ENCODE assay signal across 1 cellular context in the genomic region with DNA sequence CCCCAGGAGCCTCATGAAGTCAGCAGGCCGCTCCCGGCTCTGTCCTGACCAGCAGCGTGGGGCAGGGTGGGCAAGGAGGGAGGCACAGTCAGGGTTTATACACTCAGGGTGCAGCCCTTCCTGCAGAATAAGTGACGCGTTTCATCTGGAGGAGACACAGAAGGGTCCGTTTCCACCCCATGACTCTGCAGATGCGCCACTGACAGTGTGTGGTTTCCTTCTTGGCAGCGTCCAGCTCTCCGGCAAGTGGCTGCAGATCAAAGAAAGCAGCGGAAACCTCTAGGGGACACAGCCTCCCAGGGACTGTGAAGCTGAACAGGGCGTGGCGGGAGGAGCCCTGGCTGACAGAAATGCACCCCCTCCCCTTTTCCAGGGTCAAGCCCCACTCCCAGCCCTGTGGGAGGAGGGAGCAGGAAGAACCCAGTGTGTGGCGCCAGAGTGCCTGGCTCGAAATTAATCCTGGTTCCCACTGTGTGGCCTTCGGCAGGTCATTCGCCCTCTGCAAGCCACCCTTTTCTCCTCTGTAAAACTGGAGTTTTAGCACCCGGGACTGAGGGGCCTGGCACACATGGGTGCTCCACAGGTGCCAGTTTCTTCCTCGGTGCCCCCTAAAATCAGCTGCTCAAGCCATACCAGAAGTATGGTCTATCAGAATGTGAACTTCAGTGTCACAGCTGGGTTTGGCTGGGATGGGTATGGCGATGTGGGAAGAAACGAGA.
A peak's percentile ranks its signal among the peaks of the same experiment; 100 is the strongest.
TF ChIP-seq lines count a peak whose summit lies in the region.

No MANE protein-coding gene starts in this region.

TF ChIP-seq in HepG2, 621 proteins besides CTCF, POLR2A, EP300 and RAD21 (continued from another document and continues in another):
- TF ChIP-seq ZNF343 (CRISPR knock-in tag; IDR thresholded peaks at IDR 0.05) (peak; percentile 93; the same call in 1 of the 2 replicates), AGO2 (optimal IDR thresholded peaks at IDR 0.05; ENCODE audit: low read depth, low read length) (peak; percentile 69), CENPT (CRISPR knock-in tag; IDR thresholded peaks at IDR 0.05; ENCODE audit: low read depth) (no peak), ERF (CRISPR knock-in tag; IDR thresholded peaks at IDR 0.05) (peak; percentile 83), NR2F2 (IDR thresholded peaks at IDR 0.05; ENCODE audit: borderline replicate concordance, low read depth) (no peak), GATAD2A (CRISPR knock-in tag; IDR thresholded peaks at IDR 0.05) (peak; percentile 92), HMGA1 (CRISPR knock-in tag; conservative IDR thresholded peaks at IDR 0.05) (no peak), SP1 (IDR thresholded peaks at IDR 0.05) (no peak), SP1 (CRISPR knock-in tag; IDR thresholded peaks at IDR 0.05) (peak; percentile 52; the same call in 1 of the 2 replicates), SIN3A (IDR thresholded peaks at IDR 0.05; ENCODE audit: borderline replicate concordance, low read depth, low read length) (0 out of 2 replicates have a peak, but pooled peaks have one; percentile 32), HNF4A (CRISPR knock-in tag; IDR thresholded peaks at IDR 0.05) (peak; percentile 21), HNF4G (IDR thresholded peaks at IDR 0.05; ENCODE audit: borderline replicate concordance, low read depth, low read length) (peak; percentile 25; the same call in 1 of the 2 replicates), HNF4G (CRISPR knock-in tag; IDR thresholded peaks at IDR 0.05; ENCODE audit: borderline replicate concordance, low read depth) (no peak), ZBTB42 (CRISPR knock-in tag; IDR thresholded peaks at IDR 0.05) (no peak), HNRNPUL1 (IDR thresholded peaks at IDR 0.05; ENCODE audit: low read depth, low read length) (no peak), HCFC1 (IDR thresholded peaks at IDR 0.05; ENCODE audit: low read depth, low read length) (no peak), CREM (IDR thresholded peaks at IDR 0.05) (peak; percentile 16; the same call in 1 of the 2 replicates), CREM (CRISPR knock-in tag; IDR thresholded peaks at IDR 0.05) (no peak), ARNTL (CRISPR knock-in tag; IDR thresholded peaks at IDR 0.05) (peak; percentile 82), XRCC5 (optimal IDR thresholded peaks at IDR 0.05; ENCODE audit: low read length) (peak; percentile 65), SALL1 (CRISPR knock-in tag; IDR thresholded peaks at IDR 0.05) (peak; percentile 81), ZNF329 (CRISPR knock-in tag; IDR thresholded peaks at IDR 0.05; ENCODE audit: low read depth) (no peak), ZNF138 (CRISPR knock-in tag; IDR thresholded peaks at IDR 0.05; ENCODE audit: low read depth) (no peak), FOXK1 (CRISPR knock-in tag; IDR thresholded peaks at IDR 0.05; ENCODE audit: borderline replicate concordance, low read depth) (peak; percentile 39; the same call in 1 of the 2 replicates), ZNF781 (CRISPR knock-in tag; IDR thresholded peaks at IDR 0.05; ENCODE audit: borderline replicate concordance, not compliant biosample characterization) (no peak), ZMYM3 (CRISPR knock-in tag; IDR thresholded peaks at IDR 0.05) (0 out of 2 replicates have a peak, but pooled peaks have one; percentile 15)
- TF ChIP-seq, protein P1, sequence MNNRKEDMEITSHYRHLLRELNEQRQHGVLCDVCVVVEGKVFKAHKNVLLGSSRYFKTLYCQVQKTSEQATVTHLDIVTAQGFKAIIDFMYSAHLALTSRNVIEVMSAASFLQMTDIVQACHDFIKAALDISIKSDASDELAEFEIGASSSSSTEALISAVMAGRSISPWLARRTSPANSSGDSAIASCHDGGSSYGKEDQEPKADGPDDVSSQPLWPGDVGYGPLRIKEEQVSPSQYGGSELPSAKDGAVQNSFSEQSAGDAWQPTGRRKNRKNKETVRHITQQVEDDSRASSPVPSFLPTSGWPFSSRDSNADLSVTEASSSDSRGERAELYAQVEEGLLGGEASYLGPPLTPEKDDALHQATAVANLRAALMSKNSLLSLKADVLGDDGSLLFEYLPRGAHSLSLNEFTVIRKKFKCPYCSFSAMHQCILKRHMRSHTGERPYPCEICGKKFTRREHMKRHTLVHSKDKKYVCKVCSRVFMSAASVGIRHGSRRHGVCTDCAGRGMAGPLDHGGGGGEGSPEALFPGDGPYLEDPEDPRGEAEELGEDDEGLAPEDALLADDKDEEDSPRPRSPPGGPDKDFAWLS (CRISPR knock-in tag; IDR thresholded peaks at IDR 0.05; ENCODE audit: borderline replicate concordance) = peak; percentile 89; the same call in 1 of the 2 replicates
- TF ChIP-seq, protein P2, sequence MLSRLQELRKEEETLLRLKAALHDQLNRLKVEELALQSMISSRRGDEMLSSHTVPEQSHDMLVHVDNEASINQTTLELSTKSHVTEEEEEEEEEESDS (CRISPR knock-in tag; IDR thresholded peaks at IDR 0.05; ENCODE audit: borderline replicate concordance) = no peak
- TF ChIP-seq, protein P3, sequence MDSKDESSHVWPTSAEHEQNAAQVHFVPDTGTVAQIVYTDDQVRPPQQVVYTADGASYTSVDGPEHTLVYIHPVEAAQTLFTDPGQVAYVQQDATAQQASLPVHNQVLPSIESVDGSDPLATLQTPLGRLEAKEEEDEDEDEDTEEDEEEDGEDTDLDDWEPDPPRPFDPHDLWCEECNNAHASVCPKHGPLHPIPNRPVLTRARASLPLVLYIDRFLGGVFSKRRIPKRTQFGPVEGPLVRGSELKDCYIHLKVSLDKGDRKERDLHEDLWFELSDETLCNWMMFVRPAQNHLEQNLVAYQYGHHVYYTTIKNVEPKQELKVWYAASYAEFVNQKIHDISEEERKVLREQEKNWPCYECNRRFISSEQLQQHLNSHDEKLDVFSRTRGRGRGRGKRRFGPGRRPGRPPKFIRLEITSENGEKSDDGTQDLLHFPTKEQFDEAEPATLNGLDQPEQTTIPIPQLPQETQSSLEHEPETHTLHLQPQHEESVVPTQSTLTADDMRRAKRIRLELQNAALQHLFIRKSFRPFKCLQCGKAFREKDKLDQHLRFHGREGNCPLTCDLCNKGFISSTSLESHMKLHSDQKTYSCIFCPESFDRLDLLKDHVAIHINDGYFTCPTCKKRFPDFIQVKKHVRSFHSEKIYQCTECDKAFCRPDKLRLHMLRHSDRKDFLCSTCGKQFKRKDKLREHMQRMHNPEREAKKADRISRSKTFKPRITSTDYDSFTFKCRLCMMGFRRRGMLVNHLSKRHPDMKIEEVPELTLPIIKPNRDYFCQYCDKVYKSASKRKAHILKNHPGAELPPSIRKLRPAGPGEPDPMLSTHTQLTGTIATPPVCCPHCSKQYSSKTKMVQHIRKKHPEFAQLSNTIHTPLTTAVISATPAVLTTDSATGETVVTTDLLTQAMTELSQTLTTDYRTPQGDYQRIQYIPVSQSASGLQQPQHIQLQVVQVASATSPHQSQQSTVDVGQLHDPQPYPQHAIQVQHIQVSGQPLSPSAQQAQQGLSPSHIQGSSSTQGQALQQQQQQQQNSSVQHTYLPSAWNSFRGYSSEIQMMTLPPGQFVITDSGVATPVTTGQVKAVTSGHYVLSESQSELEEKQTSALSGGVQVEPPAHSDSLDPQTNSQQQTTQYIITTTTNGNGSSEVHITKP (CRISPR knock-in tag; IDR thresholded peaks at IDR 0.05; ENCODE audit: low read depth) = peak; percentile 84
- TF ChIP-seq, protein P4, sequence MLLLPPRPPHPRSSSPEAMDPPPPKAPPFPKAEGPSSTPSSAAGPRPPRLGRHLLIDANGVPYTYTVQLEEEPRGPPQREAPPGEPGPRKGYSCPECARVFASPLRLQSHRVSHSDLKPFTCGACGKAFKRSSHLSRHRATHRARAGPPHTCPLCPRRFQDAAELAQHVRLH (CRISPR knock-in tag; IDR thresholded peaks at IDR 0.05; ENCODE audit: borderline replicate concordance, low read depth) = 0 out of 2 replicates have a peak, but pooled peaks have one; percentile 61
- TF ChIP-seq, protein P5, sequence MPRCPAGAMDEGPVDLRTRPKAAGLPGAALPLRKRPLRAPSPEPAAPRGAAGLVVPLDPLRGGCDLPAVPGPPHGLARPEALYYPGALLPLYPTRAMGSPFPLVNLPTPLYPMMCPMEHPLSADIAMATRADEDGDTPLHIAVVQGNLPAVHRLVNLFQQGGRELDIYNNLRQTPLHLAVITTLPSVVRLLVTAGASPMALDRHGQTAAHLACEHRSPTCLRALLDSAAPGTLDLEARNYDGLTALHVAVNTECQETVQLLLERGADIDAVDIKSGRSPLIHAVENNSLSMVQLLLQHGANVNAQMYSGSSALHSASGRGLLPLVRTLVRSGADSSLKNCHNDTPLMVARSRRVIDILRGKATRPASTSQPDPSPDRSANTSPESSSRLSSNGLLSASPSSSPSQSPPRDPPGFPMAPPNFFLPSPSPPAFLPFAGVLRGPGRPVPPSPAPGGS (CRISPR knock-in tag; IDR thresholded peaks at IDR 0.05) = no peak
- TF ChIP-seq, protein P6, sequence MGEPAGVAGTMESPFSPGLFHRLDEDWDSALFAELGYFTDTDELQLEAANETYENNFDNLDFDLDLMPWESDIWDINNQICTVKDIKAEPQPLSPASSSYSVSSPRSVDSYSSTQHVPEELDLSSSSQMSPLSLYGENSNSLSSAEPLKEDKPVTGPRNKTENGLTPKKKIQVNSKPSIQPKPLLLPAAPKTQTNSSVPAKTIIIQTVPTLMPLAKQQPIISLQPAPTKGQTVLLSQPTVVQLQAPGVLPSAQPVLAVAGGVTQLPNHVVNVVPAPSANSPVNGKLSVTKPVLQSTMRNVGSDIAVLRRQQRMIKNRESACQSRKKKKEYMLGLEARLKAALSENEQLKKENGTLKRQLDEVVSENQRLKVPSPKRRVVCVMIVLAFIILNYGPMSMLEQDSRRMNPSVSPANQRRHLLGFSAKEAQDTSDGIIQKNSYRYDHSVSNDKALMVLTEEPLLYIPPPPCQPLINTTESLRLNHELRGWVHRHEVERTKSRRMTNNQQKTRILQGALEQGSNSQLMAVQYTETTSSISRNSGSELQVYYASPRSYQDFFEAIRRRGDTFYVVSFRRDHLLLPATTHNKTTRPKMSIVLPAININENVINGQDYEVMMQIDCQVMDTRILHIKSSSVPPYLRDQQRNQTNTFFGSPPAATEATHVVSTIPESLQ (CRISPR knock-in tag; conservative IDR thresholded peaks at IDR 0.05) = no peak
- TF ChIP-seq, protein P7, sequence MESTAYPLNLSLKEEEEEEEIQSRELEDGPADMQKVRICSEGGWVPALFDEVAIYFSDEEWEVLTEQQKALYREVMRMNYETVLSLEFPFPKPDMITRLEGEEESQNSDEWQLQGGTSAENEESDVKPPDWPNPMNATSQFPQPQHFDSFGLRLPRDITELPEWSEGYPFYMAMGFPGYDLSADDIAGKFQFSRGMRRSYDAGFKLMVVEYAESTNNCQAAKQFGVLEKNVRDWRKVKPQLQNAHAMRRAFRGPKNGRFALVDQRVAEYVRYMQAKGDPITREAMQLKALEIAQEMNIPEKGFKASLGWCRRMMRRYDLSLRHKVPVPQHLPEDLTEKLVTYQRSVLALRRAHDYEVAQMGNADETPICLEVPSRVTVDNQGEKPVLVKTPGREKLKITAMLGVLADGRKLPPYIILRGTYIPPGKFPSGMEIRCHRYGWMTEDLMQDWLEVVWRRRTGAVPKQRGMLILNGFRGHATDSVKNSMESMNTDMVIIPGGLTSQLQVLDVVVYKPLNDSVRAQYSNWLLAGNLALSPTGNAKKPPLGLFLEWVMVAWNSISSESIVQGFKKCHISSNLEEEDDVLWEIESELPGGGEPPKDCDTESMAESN (CRISPR knock-in tag; conservative IDR thresholded peaks at IDR 0.05) = 0 out of 2 replicates have a peak, but pooled peaks have one; percentile 29
- TF ChIP-seq, protein P8, sequence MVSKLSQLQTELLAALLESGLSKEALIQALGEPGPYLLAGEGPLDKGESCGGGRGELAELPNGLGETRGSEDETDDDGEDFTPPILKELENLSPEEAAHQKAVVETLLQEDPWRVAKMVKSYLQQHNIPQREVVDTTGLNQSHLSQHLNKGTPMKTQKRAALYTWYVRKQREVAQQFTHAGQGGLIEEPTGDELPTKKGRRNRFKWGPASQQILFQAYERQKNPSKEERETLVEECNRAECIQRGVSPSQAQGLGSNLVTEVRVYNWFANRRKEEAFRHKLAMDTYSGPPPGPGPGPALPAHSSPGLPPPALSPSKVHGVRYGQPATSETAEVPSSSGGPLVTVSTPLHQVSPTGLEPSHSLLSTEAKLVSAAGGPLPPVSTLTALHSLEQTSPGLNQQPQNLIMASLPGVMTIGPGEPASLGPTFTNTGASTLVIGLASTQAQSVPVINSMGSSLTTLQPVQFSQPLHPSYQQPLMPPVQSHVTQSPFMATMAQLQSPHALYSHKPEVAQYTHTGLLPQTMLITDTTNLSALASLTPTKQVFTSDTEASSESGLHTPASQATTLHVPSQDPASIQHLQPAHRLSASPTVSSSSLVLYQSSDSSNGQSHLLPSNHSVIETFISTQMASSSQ (IDR thresholded peaks at IDR 0.05; ENCODE audit: low read depth) = 0 out of 2 replicates have a peak, but pooled peaks have one; percentile 3
- TF ChIP-seq, protein P8 (CRISPR knock-in tag; IDR thresholded peaks at IDR 0.05; ENCODE audit: borderline replicate concordance) = peak; percentile 75; the same call in 1 of the 2 replicates
- TF ChIP-seq, protein P9, sequence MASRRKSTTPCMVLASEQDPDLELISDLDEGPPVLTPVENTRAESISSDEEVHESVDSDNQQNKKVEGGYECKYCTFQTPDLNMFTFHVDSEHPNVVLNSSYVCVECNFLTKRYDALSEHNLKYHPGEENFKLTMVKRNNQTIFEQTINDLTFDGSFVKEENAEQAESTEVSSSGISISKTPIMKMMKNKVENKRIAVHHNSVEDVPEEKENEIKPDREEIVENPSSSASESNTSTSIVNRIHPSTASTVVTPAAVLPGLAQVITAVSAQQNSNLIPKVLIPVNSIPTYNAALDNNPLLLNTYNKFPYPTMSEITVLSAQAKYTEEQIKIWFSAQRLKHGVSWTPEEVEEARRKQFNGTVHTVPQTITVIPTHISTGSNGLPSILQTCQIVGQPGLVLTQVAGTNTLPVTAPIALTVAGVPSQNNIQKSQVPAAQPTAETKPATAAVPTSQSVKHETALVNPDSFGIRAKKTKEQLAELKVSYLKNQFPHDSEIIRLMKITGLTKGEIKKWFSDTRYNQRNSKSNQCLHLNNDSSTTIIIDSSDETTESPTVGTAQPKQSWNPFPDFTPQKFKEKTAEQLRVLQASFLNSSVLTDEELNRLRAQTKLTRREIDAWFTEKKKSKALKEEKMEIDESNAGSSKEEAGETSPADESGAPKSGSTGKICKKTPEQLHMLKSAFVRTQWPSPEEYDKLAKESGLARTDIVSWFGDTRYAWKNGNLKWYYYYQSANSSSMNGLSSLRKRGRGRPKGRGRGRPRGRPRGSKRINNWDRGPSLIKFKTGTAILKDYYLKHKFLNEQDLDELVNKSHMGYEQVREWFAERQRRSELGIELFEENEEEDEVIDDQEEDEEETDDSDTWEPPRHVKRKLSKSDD (CRISPR knock-in tag; IDR thresholded peaks at IDR 0.05; ENCODE audit: low read depth) = peak; percentile 56; the same call in 1 of the 2 replicates
